Comparison of ENCODE assay signal across 15 cellular contexts in genomic region chr9:124697326-124698200, GRCh38.
A peak's percentile ranks its signal among the peaks of the same experiment; 100 is the strongest.
DNase-seq lines count a peak whose midpoint lies in the region; ATAC-seq, FAIRE-seq and TF ChIP-seq lines count a peak whose summit lies in the region.
"Had no signal": no experiment of that assay in that cellular context is flagged by ENCODE, and none has a peak within 500 bp of the region (broad histone marks: within the 10 kb centered on the region; RNA-seq: fewer than 3 reads in every experiment).

No MANE protein-coding gene starts in this region.

- H3K27me3 ChIP-seq in endothelial cell of umbilical vein (ENCODE audit: control insufficient read depth in 2 of 2, insufficient read depth in 2 of 2, low read length in 2 of 2) (no peaks in the 10 kb centered on the region), right cardiac atrium (ENCODE audit: control insufficient read depth, insufficient read depth) (no peaks in the 10 kb centered on the region)
- H3K27me3 ChIP-seq: colonic mucosa had no signal

- H3K9me3 ChIP-seq in endothelial cell of umbilical vein (replicated peaks; ENCODE audit: control insufficient read depth, insufficient read depth, low read length) = no peaks in the 10 kb centered on the region
- H3K9me3 ChIP-seq in right cardiac atrium (ENCODE audit: control insufficient read depth, low read length) = no peaks in the 10 kb centered on the region
- H3K9me3 ChIP-seq: colonic mucosa had no signal

- H3K36me3 Mint-ChIP-seq in nephron (ENCODE audit: low read depth) = peaks cover 52% of the 10 kb centered on the region
- H3K36me3 Mint-ChIP-seq: IgD-negative memory B cell had no signal

- dilution Hi-C loops in endothelial cell of umbilical vein (cut with MboI; ENCODE audit: extremely low pct_ligation_motif_present, low sequenced_read_pairs) = no loop called here

- POLR2A ChIA-PET in RWPE1 (lab: Yijun Ruan, JAX; ENCODE audit: low non-redundant PET) (no interaction called here), endothelial cell of umbilical vein (lab: Charles Lee) (no interaction called here)

- no peak overlapping the region for H2AFZ ChIP-seq in endothelial cell of umbilical vein (ENCODE audit: low read depth, low read length)

- H3K27ac ChIP-seq in RWPE1 (no peak overlapping the region), endothelial cell of umbilical vein (ENCODE audit: insufficient read depth, low read depth, low read length) (peak overlapping the region; percentile 47), right cardiac atrium (ENCODE audit: low read length) (no peak overlapping the region)
- H3K27ac ChIP-seq: colonic mucosa had no signal

- peaks cover 36% of the 10 kb centered on the region for H3K4me1 Mint-ChIP-seq in nephron

- no peaks in the 10 kb centered on the region for H3K36me3 ChIP-seq in endothelial cell of umbilical vein (ENCODE audit: control insufficient read depth in 2 of 2, extremely low read depth in 1 of 2, insufficient read depth in 2 of 2, low read length in 2 of 2)
- H3K36me3 ChIP-seq: colonic mucosa had no signal

- no peaks in the 10 kb centered on the region for H3K27me3 Mint-ChIP-seq in nephron (ENCODE audit: low read depth)
- H3K27me3 Mint-ChIP-seq: IgD-negative memory B cell had no signal

- H3K4me1 ChIP-seq in endothelial cell of umbilical vein (ENCODE audit: control insufficient read depth, extremely low read depth, insufficient read depth, low read length) (peaks cover 19% of the 10 kb centered on the region), right cardiac atrium (ENCODE audit: control insufficient read depth, insufficient read depth, low read length) (no peaks in the 10 kb centered on the region)
- H3K4me1 ChIP-seq: colonic mucosa had no signal

- 66% methylated on average over 5 of the region's 5 CpGs for WGBS in right cardiac atrium

- H3K27ac Mint-ChIP-seq in nephron = peak overlapping the region; percentile 50 to 64 (median 53)
- H3K27ac Mint-ChIP-seq: IgD-negative memory B cell had no signal

- peak overlapping the region; percentile 18 for H3K4me2 ChIP-seq in endothelial cell of umbilical vein (ENCODE audit: insufficient read depth, low read length)

- no peak for ATAC-seq in right cardiac atrium

- no peak overlapping the region for H3K4me3 ChIP-seq in endothelial cell of umbilical vein (replicated peaks in 1 of 3; ENCODE audit: insufficient read depth in 1 of 3, low read depth in 1 of 3, low read length in 3 of 3)
- no peak overlapping the region for H3K4me3 ChIP-seq in right cardiac atrium (ENCODE audit: low read length)
- H3K4me3 ChIP-seq: colonic mucosa, lung had no signal

- no peaks in the 10 kb centered on the region for H3K79me2 ChIP-seq in endothelial cell of umbilical vein (ENCODE audit: control insufficient read depth, insufficient read depth, low read length)

- TF ChIP-seq POLR2A in endothelial cell of umbilical vein (IDR thresholded peaks at IDR 0.05; ENCODE audit: low read depth, low read length) = no peak

- no TSS peak for BruUV-seq in endothelial cell of umbilical vein (replicated peaks; lab: Mats Ljungman, UMichigan)

- no peaks in the 10 kb centered on the region for H3K9me1 ChIP-seq in endothelial cell of umbilical vein (replicated peaks; ENCODE audit: control insufficient read depth, extremely low read depth, insufficient read depth, low read length)

- no peaks in the 10 kb centered on the region for H4K20me1 ChIP-seq in endothelial cell of umbilical vein (replicated peaks; ENCODE audit: control insufficient read depth, extremely low read depth, insufficient read depth, low read length)

- H3K9me3 Mint-ChIP-seq in nephron = peaks cover 1% of the 10 kb centered on the region
- H3K9me3 Mint-ChIP-seq: IgD-negative memory B cell had no signal

- intact Hi-C loops in endothelial cell of umbilical vein (cut with micrococcal nuclease) = loop anchor here (2.0 kb wide), 1 partner anchor 35 kb away; no protein-coding TSS in a partner anchor
- intact Hi-C loops in right cardiac atrium (cut with DNase I) = no loop called here

- CTCF ChIA-PET in RWPE1 (lab: Yijun Ruan, JAX) = interaction anchor here (0.6 kb wide), 3 partner anchors 37 to 135 kb away, joined by 3 read pairs; no protein-coding TSS in a partner anchor
- CTCF ChIA-PET in endothelial cell of umbilical vein (lab: Charles Lee) = interaction anchor here (1.3 to 2.2 kb wide), 2 partner anchors 14 to 80 kb away, joined by 6 to 11 read pairs; no protein-coding TSS in a partner anchor

- TF ChIP-seq CTCF in RWPE1 (conservative IDR thresholded peaks at IDR 0.05; ENCODE audit: low read depth) (no peak), endothelial cell of umbilical vein (IDR thresholded peaks at IDR 0.05; ENCODE audit: extremely low read depth in 1 of 2, insufficient read depth in 1 of 2, low read depth in 1 of 2, low read length in 2 of 2) (no peak), nephron (IDR thresholded peaks at IDR 0.05; ENCODE audit: unreplicated experiment in 3 of 3) (no peak)

- peak; percentile 37 for FAIRE-seq in endothelial cell of umbilical vein (lab: Jason Lieb, UNC)
- FAIRE-seq: H1 had no signal

- DNase-seq in EL (peak; percentile 62), RWPE1 (ENCODE audit: low spot score) (peak; percentile 42), endothelial cell of umbilical vein (ENCODE audit: low read depth, low spot score) (peak; percentile 44), HuH-7.5 (ENCODE audit: low spot score) (no peak), Kasumi-1 (lab: John Stamatoyannopoulos, UW) (no peak), COR-L47 (lab: John Stamatoyannopoulos, UW) (no peak), right cardiac atrium (no peak)
- DNase-seq: activated naive CD4-positive, alpha-beta T cell treated with Interleukin-2 at 50 U/mL for 16 hours; colonic mucosa; NCI-H187 treated with DMSO at 0.1 percent for 48 hours; substantia nigra had no signal

- no peak overlapping the region for H3K4me3 Mint-ChIP-seq in nephron
- H3K4me3 Mint-ChIP-seq: IgD-negative memory B cell had no signal

- H3K9ac ChIP-seq in endothelial cell of umbilical vein (replicated peaks; ENCODE audit: extremely low read depth, insufficient read depth, low read length) = no peak overlapping the region

TF ChIP-seq in endothelial cell of umbilical vein, 7 proteins besides CTCF, POLR2A, EP300 and RAD21:
- TF ChIP-seq JUN (IDR thresholded peaks at IDR 0.05; ENCODE audit: borderline replicate concordance, insufficient read depth, insufficient read length, low read depth) = no peak
- no peak for TF ChIP-seq POLR2AphosphoS5 (IDR thresholded peaks at IDR 0.05; ENCODE audit: insufficient read depth, low read depth, low read length)
- no peak for TF ChIP-seq GATA2 (IDR thresholded peaks at IDR 0.05; ENCODE audit: insufficient read depth, insufficient read length, low read depth, low read length)
- TF ChIP-seq MYC (IDR thresholded peaks at IDR 0.05; ENCODE audit: low read depth, low read length) = no peak
- no peak for TF ChIP-seq FOS (IDR thresholded peaks at IDR 0.05; ENCODE audit: borderline replicate concordance, insufficient read depth, low read length)
- no peak for TF ChIP-seq EZH2 (IDR thresholded peaks at IDR 0.05; ENCODE audit: borderline replicate concordance, low read depth, low read length, severe bottlenecking)
- no peak for TF ChIP-seq MAX (IDR thresholded peaks at IDR 0.05; ENCODE audit: insufficient read depth, insufficient read length)
TF ChIP-seq in endothelial cell of umbilical vein: peak in this region for 0.

Comparison
In these comparisons a context has a peak if more than half of its experiments do, and no peak if none do; other contexts are left out.
1. DNase-seq: peak in EL (single experiment), RWPE1 (single experiment) and endothelial cell of umbilical vein (single experiment); none in HuH-7.5 (single experiment), Kasumi-1 (0 of 2), COR-L47 (single experiment) and right cardiac atrium (0 of 3).